ENCODE assay signal across 9 cellular contexts in genomic region chr11:35166369-35167360, GRCh38. TPM values are rescaled to one million over a fixed set of nuclear protein-coding genes. Genes with fewer than 3 reads are reported as not detected.
A peak's percentile ranks its signal among the peaks of the same experiment; 100 is the strongest.
DNase-seq lines count a peak whose midpoint lies in the region; ATAC-seq and TF ChIP-seq lines count a peak whose summit lies in the region.
"Had no signal": no experiment of that assay in that cellular context is flagged by ENCODE, and none has a peak within 500 bp of the region (broad histone marks: within the 10 kb centered on the region; RNA-seq: fewer than 3 reads in every experiment).

No MANE protein-coding gene starts in this region.

- H4K20me1 ChIP-seq in neural progenitor cell (ENCODE audit: low read depth), result no peaks in the 10 kb centered on the region

- H3K4me1 ChIP-seq in neural progenitor cell, result peaks cover 7% of the 10 kb centered on the region

- H3K9me3 ChIP-seq in neural progenitor cell (ENCODE audit: low read depth), result no peaks in the 10 kb centered on the region

- ATAC-seq in GM21423 (IDR thresholded peaks at IDR 0.05; ENCODE audit: unreplicated experiment) (peak; percentile 3), HG03571 (IDR thresholded peaks at IDR 0.05; ENCODE audit: unreplicated experiment) (no peak)
- ATAC-seq: K562 had no signal

- peaks cover 26% of the 10 kb centered on the region for H3K4me1 Mint-ChIP-seq in neural progenitor cell

- H3K4me3 ChIP-seq in coronary artery (peak overlapping the region; percentile 6), neural progenitor cell (no peak overlapping the region)
- H3K4me3 ChIP-seq: K562 had no signal

- TF ChIP-seq CTCF in coronary artery (IDR thresholded peaks at IDR 0.05) (no peak), neural progenitor cell (IDR thresholded peaks at IDR 0.05) (no peak)

- H3K36me3 Mint-ChIP-seq in neural progenitor cell, result no peaks in the 10 kb centered on the region

- H3K79me2 ChIP-seq in neural progenitor cell (ENCODE audit: low read depth), result no peaks in the 10 kb centered on the region

- H3K27ac ChIP-seq in coronary artery (peak overlapping the region; percentile 76 to 82), neural progenitor cell (no peak overlapping the region)

- H2AFZ ChIP-seq in neural progenitor cell (replicated peaks), result peak overlapping the region; percentile 48

- no peaks in the 10 kb centered on the region for H3K9me3 Mint-ChIP-seq in neural progenitor cell

- no peak overlapping the region for H3K27ac Mint-ChIP-seq in neural progenitor cell

- H3K36me3 ChIP-seq in neural progenitor cell, result no peaks in the 10 kb centered on the region

- peak in 12 of 14 donors; percentile 11 to 86 (median 68) for DNase-seq in C1 segment of cervical spinal cord (lab: John Stamatoyannopoulos, UW)
- DNase-seq in coronary artery (ENCODE audit: low spot score), result no peak
- DNase-seq in neural progenitor cell (ENCODE audit: low spot score), result no peak
- DNase-seq in HUDEP-2 (lab: John Stamatoyannopoulos, UW; ENCODE audit: unreplicated experiment in 76 of 76), result no peak
- no peak for DNase-seq in KG1 (lab: John Stamatoyannopoulos, UW)

- H3K4me2 ChIP-seq in neural progenitor cell, result peak overlapping the region; percentile 45

- H3K27me3 ChIP-seq in neural progenitor cell, result no peaks in the 10 kb centered on the region

- no peak overlapping the region for H3K4me3 Mint-ChIP-seq in neural progenitor cell

- H3K9ac ChIP-seq in neural progenitor cell, result no peak overlapping the region

- peaks cover 4% of the 10 kb centered on the region for H3K27me3 Mint-ChIP-seq in neural progenitor cell (ENCODE audit: insufficient read depth, low read depth)

- H3F3A ChIP-seq in neural progenitor cell (ENCODE audit: low read depth), result no peaks in the 10 kb centered on the region

TF ChIP-seq in PFSK-1, 5 proteins besides CTCF, POLR2A, EP300 and RAD21:
- no peak for TF ChIP-seq POLR2AphosphoS5 (IDR thresholded peaks at IDR 0.05; ENCODE audit: low read depth, low read length)
- TF ChIP-seq TAF1 (IDR thresholded peaks at IDR 0.05; ENCODE audit: borderline replicate concordance, insufficient read depth, low read length), result peak; percentile 36; the same call in 1 of the 2 replicates
- peak; percentile 12; the same call in 1 of the 2 replicates for TF ChIP-seq SIN3A (IDR thresholded peaks at IDR 0.05; ENCODE audit: borderline replicate concordance, insufficient read depth, low read length)
- no peak for TF ChIP-seq FOXP2 (optimal IDR thresholded peaks at IDR 0.05; ENCODE audit: borderline replicate concordance, extremely low read depth, extremely low read length, insufficient read depth)

RNA-seq across cellular contexts. Expression of gene CD44, which starts 27.7 kb away (rescaled TPM):
- polyA plus RNA-seq in PFSK-1 (2012; ENCODE audit: insufficient read length, low read depth), result 45.7 TPM
- total RNA-seq in neural progenitor cell (ENCODE audit: low replicate concordance), result 1.4 and 1.7 TPM in 2 replicates

Comparison
In these comparisons a context has a peak if more than half of its experiments do, and no peak if none do; other contexts are left out.
1. DNase-seq: peak in C1 segment of cervical spinal cord (12 of 14); none in coronary artery (single experiment), neural progenitor cell (single experiment), HUDEP-2 (0 of 76) and KG1 (single experiment).